Comparison of ENCODE assay signal across 1 cellular context in genomic region chr12:117190210-117190781, GRCh38.
TF ChIP-seq lines count a peak whose summit lies in the region.

Gene FBXO21 (minus strand): TSS chr12:117190470. CDS start chr12:117190456, 14 bp downstream.

TF ChIP-seq in SK-N-SH, 30 proteins besides CTCF, POLR2A, EP300 and RAD21 (continued from another document):
- no peak for TF ChIP-seq GABPA (IDR thresholded peaks at IDR 0.05; ENCODE audit: low read depth)
- TF ChIP-seq YY1 (IDR thresholded peaks at IDR 0.05; ENCODE audit: low read depth): peak; percentile 93
